ENCODE assay signal across 2 cellular contexts in genomic region chr19:45629704-45630103, GRCh38.
TF ChIP-seq lines count a peak whose summit lies in the region.

No MANE protein-coding gene starts in this region.

TF ChIP-seq in IMR-90, 13 proteins besides CTCF, POLR2A, EP300 and RAD21:
- no peak for TF ChIP-seq CHD1 (IDR thresholded peaks at IDR 0.05; ENCODE audit: low read depth, low read length)
- no peak for TF ChIP-seq NFE2L2 (IDR thresholded peaks at IDR 0.05; ENCODE audit: low read depth, low read length)

TF ChIP-seq in GM12878, 131 proteins besides CTCF, POLR2A, EP300 and RAD21:
- TF ChIP-seq RUNX3 (IDR thresholded peaks at IDR 0.05; ENCODE audit: low read length) (peak; percentile 19; the same call in 1 of the 2 replicates), CUX1 (IDR thresholded peaks at IDR 0.05; ENCODE audit: insufficient replicate concordance, low read depth, low read length) (no peak), ZBTB4 (CRISPR knock-in tag; IDR thresholded peaks at IDR 0.05) (no peak)
